10 cellular contexts compared by ENCODE assay signal in the genomic region with DNA sequence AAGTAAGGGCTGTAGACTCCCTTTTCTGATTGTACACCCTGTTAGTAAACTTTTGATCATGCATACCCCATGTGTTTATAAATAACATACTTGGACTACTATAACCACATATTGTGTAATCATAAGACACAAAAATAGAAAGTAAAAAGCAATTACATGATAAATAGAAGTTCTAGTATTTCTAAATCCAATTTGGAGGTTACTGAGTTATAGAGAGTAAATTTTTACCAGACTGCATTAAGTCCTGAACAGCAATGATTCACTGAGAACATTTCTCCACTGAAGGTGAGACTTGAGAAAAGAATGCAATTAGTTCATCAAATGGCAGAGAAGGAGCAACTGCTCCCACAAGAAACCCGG. TPM values are rescaled to one million over a fixed set of nuclear protein-coding genes. Genes with fewer than 3 reads are reported as not detected.
A peak's percentile ranks its signal among the peaks of the same experiment; 100 is the strongest.
DNase-seq lines count a peak whose midpoint lies in the region; ATAC-seq lines count a peak whose summit lies in the region.
"Had no signal": no experiment of that assay in that cellular context is flagged by ENCODE, and none has a peak within 500 bp of the region (broad histone marks: within the 10 kb centered on the region; RNA-seq: fewer than 3 reads in every experiment).

No MANE protein-coding gene starts in this region.

- ATAC-seq in HG02885 (IDR thresholded peaks at IDR 0.05; ENCODE audit: poor library complexity, unreplicated experiment), result no peak
- no peak for ATAC-seq in Right ventricle myocardium superior (ENCODE audit: poor library complexity)

- peak overlapping the region; percentile 42 for H3K4me3 ChIP-seq in adipocyte (ENCODE audit: low read length)

- H3K9me3 Mint-ChIP-seq in T-helper 2 cell treated with Interferon-gamma antibody and Interleukin-4, amounts not matched to agents 5 μg/mL and 100 μg/mL, for 36 hours, result no peaks in the 10 kb centered on the region

- H3K27me3 ChIP-seq in adipocyte (replicated peaks; ENCODE audit: control insufficient read depth, insufficient read depth, low read length), result no peaks in the 10 kb centered on the region

- no peak overlapping the region for H3K4me3 Mint-ChIP-seq in T-helper 2 cell treated with Interferon-gamma antibody and Interleukin-4, amounts not matched to agents 5 μg/mL and 100 μg/mL, for 36 hours

- H3K9me3 ChIP-seq in adipocyte (ENCODE audit: control insufficient read depth, low read length), result no peaks in the 10 kb centered on the region

- peaks cover 4% of the 10 kb centered on the region for H3K4me1 Mint-ChIP-seq in T-helper 2 cell treated with Interferon-gamma antibody and Interleukin-4, amounts not matched to agents 5 μg/mL and 100 μg/mL, for 36 hours (ENCODE audit: low read depth)

- no peak overlapping the region for H3K27ac Mint-ChIP-seq in T-helper 2 cell treated with Interferon-gamma antibody and Interleukin-4, amounts not matched to agents 5 μg/mL and 100 μg/mL, for 36 hours

- H3K4me1 ChIP-seq in adipocyte (ENCODE audit: control insufficient read depth, insufficient read depth, low read length), result peaks cover 45% of the 10 kb centered on the region

- in situ Hi-C loops in ACHN (cut with HindIII; ENCODE audit: low pct_ligation_motif_present, low pct_unique_long_range_greater_than_20kb, low sequenced_read_pairs), result no loop called here

- peaks cover 53% of the 10 kb centered on the region for H3K36me3 Mint-ChIP-seq in T-helper 2 cell treated with Interferon-gamma antibody and Interleukin-4, amounts not matched to agents 5 μg/mL and 100 μg/mL, for 36 hours (ENCODE audit: low read depth)

- H3K27me3 Mint-ChIP-seq in T-helper 2 cell treated with Interferon-gamma antibody and Interleukin-4, amounts not matched to agents 5 μg/mL and 100 μg/mL, for 36 hours (ENCODE audit: low read depth), result no peaks in the 10 kb centered on the region

- peaks cover 35% of the 10 kb centered on the region for H3K36me3 ChIP-seq in adipocyte (ENCODE audit: control insufficient read depth, insufficient read depth, low read length, severe bottlenecking)

- H3K9ac ChIP-seq in adipocyte (ENCODE audit: low read length), result peak overlapping the region; percentile 56

- DNase-seq in ACHN (peak; percentile 84), GM04503 (ENCODE audit: low read depth) (peak; percentile 48), adipocyte (ENCODE audit: low read depth) (peak; percentile 65), kidney tubule cell (ENCODE audit: low spot score) (peak; percentile 90), NCI-H2029 (lab: John Stamatoyannopoulos, UW) (no peak), Right ventricle myocardium superior (no peak)
- no peak for DNase-seq in T-helper 2 cell treated with Interferon-gamma antibody and Interleukin-4, amounts not matched to agents 5 μg/mL and 100 μg/mL, for 36 hours (ENCODE audit: low spot score)
- DNase-seq: islet precursor cell, NCI-H510A had no signal

- intact Hi-C loops in Right ventricle myocardium superior (cut with DNase I), result no loop called here

RNA-seq across cellular contexts. Expression of gene TBKBP1, which starts 7.7 kb away (rescaled TPM):
- total RNA-seq in Right ventricle myocardium superior, result 16.3 TPM

RNA-seq across cellular contexts. Expression of gene KPNB1, which starts 36.5 kb away (rescaled TPM):
- total RNA-seq in Right ventricle myocardium superior, result 160 TPM

RNA-seq across cellular contexts. Expression of gene TBX21, which starts 46.8 kb away (rescaled TPM):
- total RNA-seq in Right ventricle myocardium superior, result 0.32 TPM

Comparison
In these comparisons a context has a peak if more than half of its experiments do, and no peak if none do; other contexts are left out.
1. DNase-seq: peak in ACHN (single experiment), GM04503 (single experiment), adipocyte (single experiment) and kidney tubule cell (single experiment); none in NCI-H2029 (single experiment), T-helper 2 cell treated with Interferon-gamma antibody and Interleukin-4, amounts not matched to agents 5 μg/mL and 100 μg/mL, for 36 hours (single experiment) and Right ventricle myocardium superior (single experiment).